1 cellular context compared by ENCODE assay signal in genomic region chr7:137961200-137962177, GRCh38.
A peak's percentile ranks its signal among the peaks of the same experiment; 100 is the strongest.
TF ChIP-seq lines count a peak whose summit lies in the region.

No MANE protein-coding gene starts in this region.

TF ChIP-seq in K562, 482 proteins besides CTCF, POLR2A, EP300 and RAD21 (continued from another document):
- TF ChIP-seq USF2 (CRISPR knock-in tag; IDR thresholded peaks at IDR 0.05) = no peak
- TF ChIP-seq FOXP4 (CRISPR knock-in tag; IDR thresholded peaks at IDR 0.05; ENCODE audit: borderline replicate concordance) = 0 out of 2 replicates have a peak, but pooled peaks have one; percentile 37
- no peak for TF ChIP-seq ELK3 (CRISPR knock-in tag; IDR thresholded peaks at IDR 0.05)
- no peak for TF ChIP-seq CBFB (CRISPR knock-in tag; IDR thresholded peaks at IDR 0.05)
- TF ChIP-seq IRF1 (CRISPR knock-in tag; IDR thresholded peaks at IDR 0.05; ENCODE audit: borderline replicate concordance) = no peak
- no peak for TF ChIP-seq NCOA1 (IDR thresholded peaks at IDR 0.05; ENCODE audit: low read depth)
- 0 out of 2 replicates have a peak, but pooled peaks have one; percentile 49 for TF ChIP-seq FOXP1 (CRISPR knock-in tag; IDR thresholded peaks at IDR 0.05)
- TF ChIP-seq CHCHD3 (CRISPR knock-in tag; IDR thresholded peaks at IDR 0.05) = no peak
- no peak for TF ChIP-seq TAF15 (IDR thresholded peaks at IDR 0.05; ENCODE audit: low read depth, low read length)
- peak; percentile 24; the same call in 1 of the 2 replicates for TF ChIP-seq ZBTB7A (IDR thresholded peaks at IDR 0.05; ENCODE audit: borderline replicate concordance, control insufficient read depth, low read depth, low read length)
- no peak for TF ChIP-seq SMAD1 (IDR thresholded peaks at IDR 0.05; ENCODE audit: low read depth, low read length, partially characterized antibody)
- no peak for TF ChIP-seq ZBTB26 (CRISPR knock-in tag; IDR thresholded peaks at IDR 0.05)
- no peak for TF ChIP-seq STAT5A (IDR thresholded peaks at IDR 0.05; ENCODE audit: borderline replicate concordance, low read length)
- TF ChIP-seq REST (CRISPR knock-in tag; IDR thresholded peaks at IDR 0.05; ENCODE audit: low read depth) = no peak
- TF ChIP-seq SP2 (IDR thresholded peaks at IDR 0.05; ENCODE audit: extremely low read depth, low read depth, low read length, poor library complexity, severe bottlenecking) = no peak
- no peak for TF ChIP-seq ETV6 (IDR thresholded peaks at IDR 0.05; ENCODE audit: borderline replicate concordance in 1 of 2, low read depth in 2 of 2, low read length in 1 of 2)
- no peak for TF ChIP-seq ETV6 (CRISPR knock-in tag; IDR thresholded peaks at IDR 0.05; ENCODE audit: borderline replicate concordance)
- TF ChIP-seq SMARCE1 (IDR thresholded peaks at IDR 0.05) = peak; percentile 30; the same call in 1 of the 2 replicates
- TF ChIP-seq NONO (IDR thresholded peaks at IDR 0.05; ENCODE audit: low read depth in 2 of 2, low read length in 1 of 2) = no peak
- no peak for TF ChIP-seq ELK1 (CRISPR knock-in tag; IDR thresholded peaks at IDR 0.05)
- TF ChIP-seq ZNF121 (CRISPR knock-in tag; conservative IDR thresholded peaks at IDR 0.05) = no peak
- no peak for TF ChIP-seq SRSF1 (IDR thresholded peaks at IDR 0.05; ENCODE audit: low read depth, low read length)
